Comparison of ENCODE assay signal across 17 cellular contexts in genomic region chr21:39021475-39021832, GRCh38.
DNase-seq lines count a peak whose midpoint lies in the region; TF ChIP-seq lines count a peak whose summit lies in the region.
"Had no signal": no experiment of that assay in that cellular context is flagged by ENCODE, and none has a peak within 500 bp of the region (broad histone marks: within the 10 kb centered on the region; RNA-seq: fewer than 3 reads in every experiment).

No MANE protein-coding gene starts in this region.

- H3K18ac ChIP-seq in mesendoderm (ENCODE audit: low read length), result peak overlapping the region; percentile 20

- H3K4me3 ChIP-seq in HL-60 (replicated peaks; ENCODE audit: insufficient read depth, low read length), result no peak overlapping the region
- no peak overlapping the region for H3K4me3 ChIP-seq in mesendoderm (ENCODE audit: low read length)
- no peak overlapping the region for H3K4me3 ChIP-seq in WERI-Rb-1 (ENCODE audit: low read depth, low read length)
- no peak overlapping the region for H3K4me3 ChIP-seq in HAP-1
- H3K4me3 ChIP-seq: dorsolateral prefrontal cortex, SJCRH30 had no signal

- H3K79me1 ChIP-seq in mesendoderm (ENCODE audit: low read length), result no peaks in the 10 kb centered on the region

- H3K9me3 Mint-ChIP-seq in dendritic cell treated with granulocyte-macrophage colony-stimulating factor and Interleukin-4, amounts not matched to agents 40 ng/mL and 50 ng/mL, for 4 days, result peaks cover 6% of the 10 kb centered on the region
- peaks cover 10% of the 10 kb centered on the region for H3K9me3 Mint-ChIP-seq in type B pancreatic cell
- H3K9me3 Mint-ChIP-seq: natural killer cell had no signal

- no peak overlapping the region for H3K9ac ChIP-seq in mesendoderm (ENCODE audit: low read length)

- H3K4ac ChIP-seq in mesendoderm (ENCODE audit: low read depth, low read length), result no peak overlapping the region

- no peak overlapping the region for H3K4me3 Mint-ChIP-seq in dendritic cell treated with granulocyte-macrophage colony-stimulating factor and Interleukin-4, amounts not matched to agents 40 ng/mL and 50 ng/mL, for 4 days
- H3K4me3 Mint-ChIP-seq in type B pancreatic cell, result no peak overlapping the region
- H3K4me3 Mint-ChIP-seq: activated CD4-positive, alpha-beta T cell treated with anti-CD3 and anti-CD28 coated beads for 36 hours; natural killer cell had no signal

- H3K56ac ChIP-seq in mesendoderm (ENCODE audit: low read length), result peak overlapping the region; percentile 36

- DNase-seq in HL-60 (ENCODE audit: low read depth in 1 of 2, low spot score in 1 of 2) (no peak), mesendoderm (peak; percentile 40), type B pancreatic cell (ENCODE audit: extremely low spot score, unreplicated experiment) (no peak), WERI-Rb-1 (no peak), NCI-H2227 (lab: John Stamatoyannopoulos, UW; ENCODE audit: unreplicated experiment) (no peak), AG08396 (ENCODE audit: low spot score) (no peak), HAP-1 (ENCODE audit: low spot score in 2 of 2) (no peak)
- DNase-seq: activated CD4-positive, alpha-beta T cell treated with anti-CD3 and anti-CD28 coated beads for 36 hours; activated CD8-positive, alpha-beta memory T cell treated with anti-CD3 and anti-CD28 coated beads, Interleukin-2, amount 50 U/mL, for 48 hours; activated naive CD4-positive, alpha-beta T cell; dorsolateral prefrontal cortex; natural killer cell; NCI-H1436; NCI-H446; T-helper 9 cell had no signal

- peak overlapping the region; percentile 26 for H3K27ac Mint-ChIP-seq in dendritic cell treated with granulocyte-macrophage colony-stimulating factor and Interleukin-4, amounts not matched to agents 40 ng/mL and 50 ng/mL, for 4 days
- H3K27ac Mint-ChIP-seq in type B pancreatic cell, result peak overlapping the region; percentile 74
- H3K27ac Mint-ChIP-seq: activated CD4-positive, alpha-beta T cell treated with anti-CD3 and anti-CD28 coated beads for 36 hours; natural killer cell had no signal

- peaks cover 26% of the 10 kb centered on the region for H3K4me1 Mint-ChIP-seq in dendritic cell treated with granulocyte-macrophage colony-stimulating factor and Interleukin-4, amounts not matched to agents 40 ng/mL and 50 ng/mL, for 4 days (ENCODE audit: low read depth)
- H3K4me1 Mint-ChIP-seq in type B pancreatic cell (ENCODE audit: unreplicated experiment), result peaks cover 35% of the 10 kb centered on the region
- H3K4me1 Mint-ChIP-seq: activated CD4-positive, alpha-beta T cell treated with anti-CD3 and anti-CD28 coated beads for 36 hours had no signal

- no peaks in the 10 kb centered on the region for H3K36me3 Mint-ChIP-seq in dendritic cell treated with granulocyte-macrophage colony-stimulating factor and Interleukin-4, amounts not matched to agents 40 ng/mL and 50 ng/mL, for 4 days (ENCODE audit: low read depth)
- no peaks in the 10 kb centered on the region for H3K36me3 Mint-ChIP-seq in type B pancreatic cell
- H3K36me3 Mint-ChIP-seq: natural killer cell had no signal

- no peak overlapping the region for H2BK5ac ChIP-seq in mesendoderm (ENCODE audit: low read length)

- no CpG with 5 or more reads among the region's 7 CpGs for WGBS in mesendoderm (ENCODE audit: extremely low coverage, insufficient coverage, low lambda C conversion rate)

- H4K8ac ChIP-seq in mesendoderm (ENCODE audit: low read depth, low read length), result no peak overlapping the region

- H3K36me3 ChIP-seq in mesendoderm (ENCODE audit: control insufficient read depth, insufficient read depth, low read length), result no peaks in the 10 kb centered on the region
- H3K36me3 ChIP-seq in WERI-Rb-1, result no peaks in the 10 kb centered on the region
- no peaks in the 10 kb centered on the region for H3K36me3 ChIP-seq in HAP-1 (replicated peaks)
- H3K36me3 ChIP-seq: SJCRH30 had no signal

- intact Hi-C loops in dendritic cell treated with granulocyte-macrophage colony-stimulating factor and Interleukin-4, amounts not matched to agents 40 ng/mL and 50 ng/mL, for 4 days (cut with micrococcal nuclease), result no loop called here

- H3K79me2 ChIP-seq in mesendoderm (ENCODE audit: control insufficient read depth, insufficient read depth, low read length), result no peaks in the 10 kb centered on the region

- TF ChIP-seq CTCF in HL-60 (IDR thresholded peaks at IDR 0.05; ENCODE audit: insufficient read depth, low read length) (no peak), type B pancreatic cell (conservative IDR thresholded peaks at IDR 0.05) (no peak), WERI-Rb-1 (IDR thresholded peaks at IDR 0.05; ENCODE audit: low read depth, low read length) (no peak)

- H3K23ac ChIP-seq in mesendoderm (ENCODE audit: low read length), result no peak overlapping the region

- H2AK5ac ChIP-seq in mesendoderm (ENCODE audit: low read length), result no peak overlapping the region

- no peak overlapping the region for H4K5ac ChIP-seq in mesendoderm (ENCODE audit: low read length)

- in situ Hi-C loops in HAP-1 (cut with MboI; ENCODE audit: low sequenced_read_pairs), result no loop called here

- H3K27ac ChIP-seq in HL-60 (replicated peaks), result peak overlapping the region; percentile 56
- no peak overlapping the region for H3K27ac ChIP-seq in mesendoderm (ENCODE audit: low read depth, low read length)
- no peak overlapping the region for H3K27ac ChIP-seq in WERI-Rb-1
- H3K27ac ChIP-seq: dorsolateral prefrontal cortex, SJCRH30 had no signal

- no peak overlapping the region for H3K4me2 ChIP-seq in mesendoderm (ENCODE audit: low read length)

- no peaks in the 10 kb centered on the region for H3K9me3 ChIP-seq in WERI-Rb-1 (ENCODE audit: severe bottlenecking)
- no peaks in the 10 kb centered on the region for H3K9me3 ChIP-seq in HAP-1
- H3K9me3 ChIP-seq: SJCRH30 had no signal

- H3K4me1 ChIP-seq in mesendoderm (ENCODE audit: control insufficient read depth, low read depth, low read length) (no peaks in the 10 kb centered on the region), HAP-1 (no peaks in the 10 kb centered on the region)

- H2BK15ac ChIP-seq in mesendoderm (replicated peaks; ENCODE audit: low read depth), result no peak overlapping the region

- H3K27me3 ChIP-seq in HL-60 (ENCODE audit: insufficient read depth, poor library complexity, severe bottlenecking), result no peaks in the 10 kb centered on the region
- no peaks in the 10 kb centered on the region for H3K27me3 ChIP-seq in mesendoderm (ENCODE audit: insufficient read depth, low read length, poor library complexity)
- no peaks in the 10 kb centered on the region for H3K27me3 ChIP-seq in WERI-Rb-1 (ENCODE audit: insufficient read depth, low read depth, severe bottlenecking)
- H3K27me3 ChIP-seq in HAP-1 (ENCODE audit: low read depth), result no peaks in the 10 kb centered on the region
- H3K27me3 ChIP-seq: dorsolateral prefrontal cortex, SJCRH30 had no signal

- peaks cover 49% of the 10 kb centered on the region for H3K27me3 Mint-ChIP-seq in dendritic cell treated with granulocyte-macrophage colony-stimulating factor and Interleukin-4, amounts not matched to agents 40 ng/mL and 50 ng/mL, for 4 days
- peaks cover 3% of the 10 kb centered on the region for H3K27me3 Mint-ChIP-seq in type B pancreatic cell

- H2BK120ac ChIP-seq in mesendoderm (ENCODE audit: low read depth, low read length), result no peak overlapping the region
